ENCODE assay signal across 8 cellular contexts in the genomic region with DNA sequence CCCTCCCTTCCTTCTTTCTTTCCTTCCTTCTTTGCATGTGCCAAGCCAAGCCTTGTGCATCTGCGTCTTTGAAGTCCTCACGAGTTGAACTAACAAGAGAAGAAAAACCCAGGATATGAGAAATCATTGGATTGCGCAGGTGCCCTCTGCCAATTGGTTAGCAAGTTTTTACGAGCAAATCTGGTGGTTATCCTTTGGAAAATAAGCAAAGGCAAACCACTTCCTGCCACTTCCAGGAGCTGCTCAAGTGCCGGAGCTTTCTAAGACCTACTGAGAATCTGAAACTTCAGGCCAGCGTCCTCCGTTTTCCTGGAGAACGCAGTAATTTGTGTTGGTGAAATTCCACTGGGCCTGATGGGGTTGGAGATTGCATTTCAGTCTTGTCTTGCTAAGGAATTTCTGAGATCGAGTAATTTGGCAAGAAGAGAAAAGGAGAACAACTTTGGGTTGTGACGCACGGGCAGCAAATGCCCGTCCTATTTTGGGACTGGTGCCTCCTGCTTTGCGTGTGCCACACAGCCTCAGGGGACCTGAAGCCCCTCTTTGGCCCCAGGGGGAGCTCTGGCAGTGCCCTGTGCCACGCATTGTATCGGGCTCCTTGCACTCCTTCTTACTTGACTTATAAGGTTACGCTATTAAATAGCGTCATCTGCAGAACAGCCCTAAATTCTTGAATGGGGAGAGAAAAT. TPM values are rescaled to one million over a fixed set of nuclear protein-coding genes. Genes with fewer than 3 reads are reported as not detected.
A peak's percentile ranks its signal among the peaks of the same experiment; 100 is the strongest.
DNase-seq lines count a peak whose midpoint lies in the region; ATAC-seq and TF ChIP-seq lines count a peak whose summit lies in the region.

No MANE protein-coding gene starts in this region.

- H3K9me2 ChIP-seq in OCI-LY7 (ENCODE audit: insufficient read depth, low read length) = no peaks in the 10 kb centered on the region

- no peak for DNase-seq in Caco-2
- no peak for DNase-seq in OCI-LY7 (ENCODE audit: low spot score)
- DNase-seq in dermis blood vessel endothelial cell = peak; percentile 53
- DNase-seq in posterior vena cava (ENCODE audit: low spot score) = peak; percentile 87
- no peak for DNase-seq in activated CD4-positive, CD25-positive, alpha-beta regulatory T cell treated with anti-CD3 and anti-CD28 coated beads, Interleukin-2, amount 50 U/mL, for 72 hours
- DNase-seq in activated naive CD4-positive, alpha-beta T cell treated with anti-CD3 and anti-CD28 coated beads for 36 hours = no peak
- no peak for DNase-seq in NCI-H1694 (lab: John Stamatoyannopoulos, UW)

- H3K79me2 ChIP-seq in OCI-LY7 (ENCODE audit: insufficient read depth, low read depth, low read length) = 0 out of 2 replicates have a peak, but pooled peaks cover 2% of the 10 kb centered on the region

- H3K9me3 Mint-ChIP-seq in Caco-2 (ENCODE audit: unreplicated experiment) = no peaks in the 10 kb centered on the region
- no peaks in the 10 kb centered on the region for H3K9me3 Mint-ChIP-seq in activated naive CD4-positive, alpha-beta T cell treated with anti-CD3 and anti-CD28 coated beads for 36 hours

- intact Hi-C loops in Caco-2 (cut with micrococcal nuclease; ENCODE audit: unreplicated experiment) = no loop called here
- intact Hi-C loops in OCI-LY7 (cut with micrococcal nuclease; ENCODE audit: unreplicated experiment) = no loop called here
- intact Hi-C loops in posterior vena cava (cut with DNase I) = loop anchor here in 1 of 2 donors (10.0 kb wide), 1 partner anchor 204 kb away; no protein-coding TSS in a partner anchor
- intact Hi-C loops in activated naive CD4-positive, alpha-beta T cell treated with anti-CD3 and anti-CD28 coated beads for 36 hours (cut with micrococcal nuclease) = no loop called here

- peaks cover 5% of the 10 kb centered on the region; the same call in 1 of the 2 replicates for H4K20me1 ChIP-seq in OCI-LY7 (ENCODE audit: insufficient read depth, low read length)

- H3K27ac ChIP-seq in OCI-LY7 (ENCODE audit: low read depth, low read length, poor library complexity, severe bottlenecking) = no peak overlapping the region

- H3K9me3 ChIP-seq in Caco-2 (no peaks in the 10 kb centered on the region), OCI-LY7 (ENCODE audit: low read length) (no peaks in the 10 kb centered on the region)

- peaks cover 6% of the 10 kb centered on the region for H3K36me3 Mint-ChIP-seq in Caco-2 (ENCODE audit: insufficient read depth, unreplicated experiment)
- H3K36me3 Mint-ChIP-seq in activated naive CD4-positive, alpha-beta T cell treated with anti-CD3 and anti-CD28 coated beads for 36 hours (ENCODE audit: low read depth) = peaks cover 2% of the 10 kb centered on the region

- no peaks in the 10 kb centered on the region for H3K4me1 ChIP-seq in Caco-2
- H3K4me1 ChIP-seq in OCI-LY7 (ENCODE audit: insufficient read depth, low read length, poor library complexity, severe bottlenecking) = peaks cover 35% of the 10 kb centered on the region

- TF ChIP-seq CTCF in Caco-2 (IDR thresholded peaks at IDR 0.05; ENCODE audit: insufficient read depth in 1 of 2, low read depth in 1 of 2, low read length in 1 of 2, severe bottlenecking in 1 of 2, unreplicated experiment in 1 of 2) (no peak), OCI-LY7 (conservative IDR thresholded peaks at IDR 0.05; ENCODE audit: low read length) (no peak)

- CTCF ChIA-PET in Caco-2 (lab: Charles Lee) (interaction anchor here (1.0 kb wide), 1 partner anchor 13 kb away, joined by 3 read pairs; no protein-coding TSS in a partner anchor), OCI-LY7 (lab: Charles Lee; ENCODE audit: unreplicated experiment) (interaction anchor here (0.6 kb wide), 1 partner anchor 369 kb away, joined by 4 read pairs; no protein-coding TSS in a partner anchor)
- CTCF ChIA-PET in activated naive CD4-positive, alpha-beta T cell treated with anti-CD3 and anti-CD28 coated beads for 36 hours (lab: Charles Lee) = no interaction called here

- H3K27ac Mint-ChIP-seq in Caco-2 (ENCODE audit: unreplicated experiment) = peak overlapping the region; percentile 61
- no peak overlapping the region for H3K27ac Mint-ChIP-seq in activated naive CD4-positive, alpha-beta T cell treated with anti-CD3 and anti-CD28 coated beads for 36 hours

- peaks cover 5% of the 10 kb centered on the region for H3K4me1 Mint-ChIP-seq in Caco-2 (ENCODE audit: low read depth, unreplicated experiment)
- peaks cover 26% of the 10 kb centered on the region for H3K4me1 Mint-ChIP-seq in activated naive CD4-positive, alpha-beta T cell treated with anti-CD3 and anti-CD28 coated beads for 36 hours (ENCODE audit: low read depth)

- no TSS peak for BruUV-seq in Caco-2 (replicated peaks; lab: Mats Ljungman, UMichigan)
- BruUV-seq in OCI-LY7 (replicated peaks; lab: Mats Ljungman, UMichigan) = no TSS peak

- H3K27me3 ChIP-seq in Caco-2 (replicated peaks; ENCODE audit: control insufficient read depth, insufficient read depth, low read length) = no peaks in the 10 kb centered on the region

- H3K4me3 Mint-ChIP-seq in Caco-2 (ENCODE audit: unreplicated experiment) = no peak overlapping the region
- no peak overlapping the region for H3K4me3 Mint-ChIP-seq in activated naive CD4-positive, alpha-beta T cell treated with anti-CD3 and anti-CD28 coated beads for 36 hours

- peak overlapping the region; percentile 38; the same call in 1 of the 2 replicates for H3K4me2 ChIP-seq in OCI-LY7 (ENCODE audit: low read length)

- no peak overlapping the region for H2AFZ ChIP-seq in OCI-LY7 (ENCODE audit: low read length)

- no peaks in the 10 kb centered on the region for H3K27me3 Mint-ChIP-seq in Caco-2 (ENCODE audit: insufficient read depth, unreplicated experiment)
- no peaks in the 10 kb centered on the region for H3K27me3 Mint-ChIP-seq in activated naive CD4-positive, alpha-beta T cell treated with anti-CD3 and anti-CD28 coated beads for 36 hours (ENCODE audit: low read depth)

- H3K36me3 ChIP-seq in Caco-2 (ENCODE audit: control insufficient read depth, insufficient read depth, low read length) (peaks cover 2% of the 10 kb centered on the region; the same call in 1 of the 2 replicates), OCI-LY7 (ENCODE audit: insufficient read depth, low read length) (no peaks in the 10 kb centered on the region; the same call in 1 of the 2 replicates)

- POLR2A ChIA-PET in Caco-2 (lab: Charles Lee) (no interaction called here), OCI-LY7 (lab: Charles Lee) (interaction anchor here (0.6 to 0.7 kb wide), 3 partner anchors 22 to 1377 kb away, joined by 3 to 6 read pairs (median 4); no protein-coding TSS in a partner anchor)

- ATAC-seq in GM19467 (IDR thresholded peaks at IDR 0.05; ENCODE audit: unreplicated experiment) = no peak

- H3K4me3 ChIP-seq in Caco-2 (ENCODE audit: low read depth, low read length) = no peak overlapping the region
- no peak overlapping the region for H3K4me3 ChIP-seq in OCI-LY7 (ENCODE audit: low read depth, low read length, poor library complexity, severe bottlenecking)

RNA-seq across cellular contexts. Expression of gene CMIP, which starts 56.4 kb away (rescaled TPM):
- total RNA-seq in Caco-2 (2022) (63.7 and 68.0 TPM in 2 replicates), OCI-LY7 (2022) (67.5 and 70.3 TPM in 2 replicates), dermis blood vessel endothelial cell (39.0 and 64.7 TPM in 2 replicates), posterior vena cava (10 to 100 TPM; 38.2 to 45.2 TPM)
- total RNA-seq in OCI-LY7 (2014; rRNA removed; shearing (Covaris generic)) = 15.4 and 22.6 TPM in 2 replicates
- 10 to 100 TPM; 28.6 to 28.8 TPM for total RNA-seq in activated naive CD4-positive, alpha-beta T cell treated with anti-CD3 and anti-CD28 coated beads for 36 hours

Comparison
In these comparisons a context has a peak if more than half of its experiments do, and no peak if none do; other contexts are left out.
1. DNase-seq: peak in dermis blood vessel endothelial cell (single experiment) and posterior vena cava (single experiment); none in Caco-2 (0 of 2), OCI-LY7 (single experiment), activated CD4-positive, CD25-positive, alpha-beta regulatory T cell treated with anti-CD3 and anti-CD28 coated beads, Interleukin-2, amount 50 U/mL, for 72 hours (single experiment), activated naive CD4-positive, alpha-beta T cell treated with anti-CD3 and anti-CD28 coated beads for 36 hours (single experiment) and NCI-H1694 (single experiment).